ENCODE assay signal across 28 cellular contexts in genomic region chr2:172894723-172895387, GRCh38.
"Had no signal": no experiment of that assay in that cellular context is flagged by ENCODE, and none has a peak within 500 bp of the region (broad histone marks: within the 10 kb centered on the region; RNA-seq: fewer than 3 reads in every experiment).

No MANE protein-coding gene starts in this region.

- H3K36me3 ChIP-seq: adrenal gland, ascending aorta, brain microvascular endothelial cell, esophagus squamous epithelium, gastrocnemius medialis, heart left ventricle, WERI-Rb-1 had no signal

- ATAC-seq: activated CD4-positive, CD25-positive, alpha-beta regulatory T cell treated with anti-CD3 and anti-CD28 coated beads, Interleukin-2, amount 50 U/mL, for 24 hours; activated CD8-positive, alpha-beta T cell treated with anti-CD3 and anti-CD28 coated beads for 36 hours; activated T-cell treated with anti-CD3 and anti-CD28 coated beads, Interleukin-2, amount 50 U/mL, for 4 hours; activated T-helper 17 cell treated with anti-CD3 and anti-CD28 coated beads, Interleukin-2, amount 50 U/mL, for 72 hours; foreskin keratinocyte; gastrocnemius medialis; heart left ventricle; T-helper 17 cell had no signal

- H3K4me1 ChIP-seq: ascending aorta, foreskin keratinocyte had no signal

- H3K9me3 ChIP-seq: adrenal gland, ascending aorta, esophagus squamous epithelium, gastrocnemius medialis, heart left ventricle had no signal

- DNase-seq: activated B cell treated with CpG ODN at 0.5 μM for 24 hours; activated CD4-positive, alpha-beta T cell treated with anti-CD3 and anti-CD28 coated beads for 48 hours; activated CD4-positive, alpha-beta T cell treated with anti-CD3 and anti-CD28 coated beads, Interleukin-2, amount 50 U/mL, for 1 hour; activated CD4-positive, alpha-beta T cell treated with anti-CD3 and anti-CD28 coated beads, Interleukin-2, amount 50 U/mL, for 48 hours; activated CD8-positive, alpha-beta memory T cell treated with anti-CD3 and anti-CD28 coated beads for 24 hours; activated CD8-positive, alpha-beta T cell treated with anti-CD3 and anti-CD28 coated beads for 36 hours; activated effector memory CD4-positive, alpha-beta T cell treated with Interleukin-2 at 50 U/mL for 16 hours; activated gamma-delta T cell treated with Interleukin-2 at 50 U/mL for 16 hours; activated naive CD4-positive, alpha-beta T cell treated with anti-CD3 and anti-CD28 coated beads, Interleukin-2, amount 50 U/mL, for 16 hours; activated naive CD4-positive, alpha-beta T cell treated with Interleukin-2 at 50 U/mL for 16 hours; activated T-cell treated with anti-CD3 and anti-CD28 coated beads, Interleukin-2, amount 50 U/mL, for 4 hours; adrenal gland; amygdala; brain microvascular endothelial cell; cortex of kidney; effector CD8-positive, alpha-beta T cell; esophagus squamous epithelium; foreskin keratinocyte; gastrocnemius medialis; glutamatergic neuron; heart left ventricle; T-helper 1 cell; T-helper 17 cell; T1000; WERI-Rb-1 had no signal

- H3K4me3 ChIP-seq: adrenal gland, ascending aorta, esophagus squamous epithelium, gastrocnemius medialis, heart left ventricle had no signal

- H3K27me3 ChIP-seq: adrenal gland, ascending aorta, gastrocnemius medialis, heart left ventricle had no signal
